Comparison of ENCODE assay signal across 15 cellular contexts in the genomic region with DNA sequence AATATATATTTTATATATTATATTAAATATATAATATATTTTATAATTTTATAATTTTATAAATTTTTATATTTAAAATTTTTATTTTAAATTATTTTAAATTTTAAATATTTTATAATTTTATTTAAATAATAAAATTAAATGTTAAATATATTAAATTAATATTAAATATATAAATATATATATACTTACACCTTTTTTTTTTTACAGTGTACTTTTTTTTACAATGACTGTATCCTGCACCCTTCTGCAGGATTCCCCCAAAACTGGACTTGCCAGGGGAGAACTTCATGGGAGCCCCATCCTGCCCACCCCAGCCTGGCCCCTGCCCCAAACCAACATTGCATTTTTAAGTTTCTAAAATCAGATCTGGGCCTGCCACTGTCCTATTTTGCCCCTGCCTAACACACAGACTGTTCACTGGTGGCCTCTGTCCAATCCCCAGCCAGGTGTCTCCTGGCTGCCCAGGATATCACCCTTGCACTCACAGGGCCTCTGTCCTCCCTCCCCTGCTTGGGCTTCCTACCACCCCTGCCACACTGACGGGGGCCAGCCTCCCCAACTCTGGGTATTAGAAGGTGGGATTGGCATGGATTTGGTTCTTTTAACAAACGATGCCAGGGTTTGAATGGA.
DNase-seq lines count a peak whose midpoint lies in the region; ATAC-seq, FAIRE-seq and TF ChIP-seq lines count a peak whose summit lies in the region.
"Had no signal": no experiment of that assay in that cellular context is flagged by ENCODE, and none has a peak within 500 bp of the region (broad histone marks: within the 10 kb centered on the region; RNA-seq: fewer than 3 reads in every experiment).

No MANE protein-coding gene starts in this region.

- peak; percentile 99 for FAIRE-seq in TTC549 (lab: Jason Lieb, UNC)

- WGBS in esophagus muscularis mucosa: 83% methylated on average over 2 of the region's 2 CpGs

- no peak for TF ChIP-seq EP300 in esophagus muscularis mucosa (IDR thresholded peaks at IDR 0.05)

- H3K4me3 ChIP-seq in esophagus muscularis mucosa (no peak overlapping the region), upper lobe of right lung (no peak overlapping the region)
- H3K4me3 ChIP-seq: PC-9 had no signal

- H3K9me3 Mint-ChIP-seq in activated naive CD4-positive, alpha-beta T cell treated with anti-CD3 and anti-CD28 coated beads, Interleukin-2, amount 50 U/mL, for 72 hours: no peaks in the 10 kb centered on the region
- no peaks in the 10 kb centered on the region for H3K9me3 Mint-ChIP-seq in activated T-cell treated with anti-CD3 and anti-CD28 coated beads, Interleukin-2, amount 50 U/mL, for 4 hours
- H3K9me3 Mint-ChIP-seq in T-helper 2 cell treated with Interferon-gamma antibody and Interleukin-4, amounts not matched to agents 5 μg/mL and 100 μg/mL, for 36 hours: no peaks in the 10 kb centered on the region
- H3K9me3 Mint-ChIP-seq: CD4-positive, alpha-beta T cell had no signal

- intact Hi-C loops in esophagus muscularis mucosa (cut with DNase I): no loop called here
- intact Hi-C loops in upper lobe of right lung (cut with DNase I): no loop called here

- no peak for DNase-seq in activated naive CD4-positive, alpha-beta T cell treated with anti-CD3 and anti-CD28 coated beads, Interleukin-2, amount 50 U/mL, for 72 hours (ENCODE audit: low spot score in 2 of 2)
- DNase-seq in activated naive CD4-positive, alpha-beta T cell treated with Interleukin-2 at 50 U/mL for 16 hours: no peak
- peak; percentile 77 for DNase-seq in esophagus muscularis mucosa (ENCODE audit: extremely low spot score)
- DNase-seq in upper lobe of right lung: peak; percentile 39
- DNase-seq in activated T-cell treated with anti-CD3 and anti-CD28 coated beads, Interleukin-2, amount 50 U/mL, for 4 hours: no peak
- no peak for DNase-seq in T-helper 2 cell treated with Interferon-gamma antibody and Interleukin-4, amounts not matched to agents 5 μg/mL and 100 μg/mL, for 36 hours (ENCODE audit: low spot score)
- DNase-seq: CD4-positive, alpha-beta T cell; HCEC 1CT; NCI-H1048; NCI-H146; NCI-H2081; NCI-H510A treated with DMSO at 0.1 percent for 48 hours; PC-9 had no signal

- ATAC-seq in activated naive CD4-positive, alpha-beta T cell treated with anti-CD3 and anti-CD28 coated beads, Interleukin-2, amount 50 U/mL, for 72 hours: peak; percentile 33 to 43
- ATAC-seq in upper lobe of right lung: no peak
- no peak for ATAC-seq in activated T-cell treated with anti-CD3 and anti-CD28 coated beads, Interleukin-2, amount 50 U/mL, for 4 hours

- no peak overlapping the region for H3K4me3 Mint-ChIP-seq in activated T-cell treated with anti-CD3 and anti-CD28 coated beads, Interleukin-2, amount 50 U/mL, for 4 hours
- no peak overlapping the region for H3K4me3 Mint-ChIP-seq in T-helper 2 cell treated with Interferon-gamma antibody and Interleukin-4, amounts not matched to agents 5 μg/mL and 100 μg/mL, for 36 hours
- H3K4me3 Mint-ChIP-seq: B cell; CD4-positive, alpha-beta T cell had no signal

- H3K4me1 Mint-ChIP-seq in activated T-cell treated with anti-CD3 and anti-CD28 coated beads, Interleukin-2, amount 50 U/mL, for 4 hours (ENCODE audit: low read depth): no peaks in the 10 kb centered on the region
- no peaks in the 10 kb centered on the region for H3K4me1 Mint-ChIP-seq in T-helper 2 cell treated with Interferon-gamma antibody and Interleukin-4, amounts not matched to agents 5 μg/mL and 100 μg/mL, for 36 hours (ENCODE audit: low read depth)
- H3K4me1 Mint-ChIP-seq: B cell had no signal

- TF ChIP-seq POLR2A in esophagus muscularis mucosa (IDR thresholded peaks at IDR 0.05; ENCODE audit: low read depth): no peak

- no peak for TF ChIP-seq CTCF in esophagus muscularis mucosa (IDR thresholded peaks at IDR 0.05)
- no peak for TF ChIP-seq CTCF in upper lobe of right lung (IDR thresholded peaks at IDR 0.05)

- H3K27ac ChIP-seq in esophagus muscularis mucosa (replicated peaks in 1 of 4): no peak overlapping the region
- H3K27ac ChIP-seq in upper lobe of right lung: no peak overlapping the region
- H3K27ac ChIP-seq: PC-9 had no signal

- no peaks in the 10 kb centered on the region for H3K27me3 ChIP-seq in esophagus muscularis mucosa
- no peaks in the 10 kb centered on the region for H3K27me3 ChIP-seq in upper lobe of right lung

- H3K27ac Mint-ChIP-seq in activated naive CD4-positive, alpha-beta T cell treated with anti-CD3 and anti-CD28 coated beads, Interleukin-2, amount 50 U/mL, for 72 hours: no peak overlapping the region
- H3K27ac Mint-ChIP-seq in T-helper 2 cell treated with Interferon-gamma antibody and Interleukin-4, amounts not matched to agents 5 μg/mL and 100 μg/mL, for 36 hours: no peak overlapping the region
- H3K27ac Mint-ChIP-seq: B cell; CD4-positive, alpha-beta T cell had no signal

- H3K9me3 ChIP-seq in esophagus muscularis mucosa (no peaks in the 10 kb centered on the region), upper lobe of right lung (no peaks in the 10 kb centered on the region)

- H3K36me3 ChIP-seq in esophagus muscularis mucosa (no peaks in the 10 kb centered on the region), upper lobe of right lung (no peaks in the 10 kb centered on the region)

- no peaks in the 10 kb centered on the region for H3K36me3 Mint-ChIP-seq in activated naive CD4-positive, alpha-beta T cell treated with anti-CD3 and anti-CD28 coated beads, Interleukin-2, amount 50 U/mL, for 72 hours
- H3K36me3 Mint-ChIP-seq in activated T-cell treated with anti-CD3 and anti-CD28 coated beads, Interleukin-2, amount 50 U/mL, for 4 hours (ENCODE audit: insufficient read depth): no peaks in the 10 kb centered on the region
- no peaks in the 10 kb centered on the region for H3K36me3 Mint-ChIP-seq in T-helper 2 cell treated with Interferon-gamma antibody and Interleukin-4, amounts not matched to agents 5 μg/mL and 100 μg/mL, for 36 hours (ENCODE audit: low read depth)

- peaks cover 0 to 5% (median 2%) of the 10 kb centered on the region in 4 donors for H3K4me1 ChIP-seq in esophagus muscularis mucosa
- no peaks in the 10 kb centered on the region for H3K4me1 ChIP-seq in upper lobe of right lung

- H3K27me3 Mint-ChIP-seq in activated T-cell treated with anti-CD3 and anti-CD28 coated beads, Interleukin-2, amount 50 U/mL, for 4 hours (ENCODE audit: low read depth): no peaks in the 10 kb centered on the region
- no peaks in the 10 kb centered on the region for H3K27me3 Mint-ChIP-seq in T-helper 2 cell treated with Interferon-gamma antibody and Interleukin-4, amounts not matched to agents 5 μg/mL and 100 μg/mL, for 36 hours (ENCODE audit: low read depth)
- H3K27me3 Mint-ChIP-seq: B cell had no signal

Comparison
In these comparisons a context has a peak if more than half of its experiments do, and no peak if none do; other contexts are left out.
1. ATAC-seq: peak in activated naive CD4-positive, alpha-beta T cell treated with anti-CD3 and anti-CD28 coated beads, Interleukin-2, amount 50 U/mL, for 72 hours (2 of 2); none in upper lobe of right lung (single experiment) and activated T-cell treated with anti-CD3 and anti-CD28 coated beads, Interleukin-2, amount 50 U/mL, for 4 hours (0 of 2).
2. DNase-seq: peak in esophagus muscularis mucosa (single experiment) and upper lobe of right lung (single experiment); none in activated naive CD4-positive, alpha-beta T cell treated with anti-CD3 and anti-CD28 coated beads, Interleukin-2, amount 50 U/mL, for 72 hours (0 of 2), activated naive CD4-positive, alpha-beta T cell treated with Interleukin-2 at 50 U/mL for 16 hours (single experiment), activated T-cell treated with anti-CD3 and anti-CD28 coated beads, Interleukin-2, amount 50 U/mL, for 4 hours (single experiment) and T-helper 2 cell treated with Interferon-gamma antibody and Interleukin-4, amounts not matched to agents 5 μg/mL and 100 μg/mL, for 36 hours (single experiment).